ENCODE assay signal across 8 cellular contexts in genomic region chr19:53867225-53868090, GRCh38. TPM values are rescaled to one million over a fixed set of nuclear protein-coding genes. Genes with fewer than 3 reads are reported as not detected.
DNase-seq lines count a peak whose midpoint lies in the region; ATAC-seq, FAIRE-seq and TF ChIP-seq lines count a peak whose summit lies in the region.

A gene with protein sequence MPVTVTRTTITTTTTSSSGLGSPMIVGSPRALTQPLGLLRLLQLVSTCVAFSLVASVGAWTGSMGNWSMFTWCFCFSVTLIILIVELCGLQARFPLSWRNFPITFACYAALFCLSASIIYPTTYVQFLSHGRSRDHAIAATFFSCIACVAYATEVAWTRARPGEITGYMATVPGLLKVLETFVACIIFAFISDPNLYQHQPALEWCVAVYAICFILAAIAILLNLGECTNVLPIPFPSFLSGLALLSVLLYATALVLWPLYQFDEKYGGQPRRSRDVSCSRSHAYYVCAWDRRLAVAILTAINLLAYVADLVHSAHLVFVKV (plus strand): TSS chr19:53867883. CDS start chr19:53873530, 5,647 bp downstream.

- peak within 1 kb of the TSS; percentile 83 to 96 (median 93) for H3K27ac ChIP-seq in spleen

- peaks cover 0 to 36% (median 0%) of the 10 kb centered on the region in 7 donors for H3K27me3 ChIP-seq in spleen (replicated peaks in 1 of 7)

- H3K4me1 ChIP-seq in spleen = peaks cover 20 to 76% (median 57%) of the 10 kb centered on the region in 6 donors

- peak; percentile 66 for ATAC-seq in HG02759 (IDR thresholded peaks at IDR 0.05; ENCODE audit: unreplicated experiment)

- peak in 2 of 11 experiments; percentile 11 to 18 for TF ChIP-seq CTCF in spleen (IDR thresholded peaks at IDR 0.05 in 8 of 11, conservative IDR thresholded peaks at IDR 0.05 in 3 of 11)

- H3K4me3 ChIP-seq in spleen = peak within 1 kb of the TSS; percentile 53 to 85 (median 68)

- H3K36me3 ChIP-seq in spleen = peaks cover 0 to 9% (median 0%) of the 10 kb centered on the region in 6 donors

- TF ChIP-seq POLR2A in GM12892 (IDR thresholded peaks at IDR 0.05; ENCODE audit: low read depth, low read length) (no peak), spleen (IDR thresholded peaks at IDR 0.05) (no peak)

- DNase-seq in GM12892 (ENCODE audit: insufficient read length) (peak; percentile 77), NCI-H2171 (lab: John Stamatoyannopoulos, UW) (peak; percentile 57), cerebellar nuclear complex (lab: John Stamatoyannopoulos, UW) (peak; percentile 45 to 80), spleen (peak; percentile 98), NCI-H1105 treated with DMSO at 0.1 percent for 48 hours (lab: John Stamatoyannopoulos, UW) (no peak)
- peak; percentile 96 to 98 for DNase-seq in activated CD4-positive, alpha-beta T cell treated with anti-CD3 and anti-CD28 coated beads for 24 hours (ENCODE audit: low read depth in 2 of 2)

- H3K9me3 ChIP-seq in spleen = no peaks in the 10 kb centered on the region

- 1 to 5% (median 3%) methylated on average over 22 to 37 of the region's 37 CpGs for WGBS in spleen, 5 donors

- intact Hi-C loops in spleen (cut with DNase I; ENCODE audit: low total_unique reads) = no loop called here

- FAIRE-seq in GM12892 (lab: Jason Lieb, UNC) = no peak
- peak; percentile 72 for FAIRE-seq in islet of Langerhans (lab: Jason Lieb, UNC)

RNA-seq across cellular contexts. Expression of the gene that starts here (rescaled TPM):
- polyA plus RNA-seq in GM12892 (2012; ENCODE audit: missing spikeins) = 2.1 TPM
- total RNA-seq in spleen = 100 to 1,000 TPM in 1 of 7 donors, 10 to 100 TPM in 6; 43.1 to 146 (median 57.7) TPM
- 10 to 100 TPM in 2 of 3 donors, 1 to 10 TPM in 1; 9.1 to 22.2 (median 12.1) TPM for polyA plus RNA-seq in spleen
